ENCODE assay signal across 10 cellular contexts in the genomic region with DNA sequence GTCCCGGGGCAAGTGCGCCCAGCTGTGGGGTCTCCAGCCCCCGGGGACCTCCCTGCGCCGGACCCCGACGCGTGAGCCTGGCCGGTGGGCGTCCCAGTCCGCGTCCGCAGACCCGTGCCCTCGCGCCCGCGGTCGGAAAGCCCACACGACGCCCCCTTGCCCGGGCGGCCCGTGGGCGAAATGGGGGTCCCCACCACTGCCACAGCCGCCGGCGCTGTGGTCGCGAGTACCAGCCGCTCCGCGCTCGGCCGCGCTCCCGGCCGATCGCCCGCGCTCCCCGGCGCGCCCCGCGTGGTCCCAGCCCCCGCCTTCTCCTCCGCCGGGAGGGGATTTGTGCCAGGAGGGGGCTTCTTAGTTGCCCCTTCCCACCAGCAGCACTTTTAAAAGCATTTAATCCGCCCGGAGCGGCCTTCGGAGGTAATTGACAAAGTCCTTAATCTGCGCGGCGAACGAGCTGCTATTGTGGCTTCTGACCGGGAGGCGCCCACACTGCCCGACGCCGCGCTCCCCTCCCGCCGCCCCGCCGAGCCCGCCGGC. TPM values are rescaled to one million over a fixed set of nuclear protein-coding genes. Genes with fewer than 3 reads are reported as not detected.
DNase-seq lines count a peak whose midpoint lies in the region; ATAC-seq and TF ChIP-seq lines count a peak whose summit lies in the region.
"Had no signal": no experiment of that assay in that cellular context is flagged by ENCODE, and none has a peak within 500 bp of the region (broad histone marks: within the 10 kb centered on the region; RNA-seq: fewer than 3 reads in every experiment).

No MANE protein-coding gene starts in this region.

- peaks cover 0 to 10% (median 0%) of the 10 kb centered on the region in 5 experiments for H3K9me3 Mint-ChIP-seq in brain

- WGBS in heart left ventricle, 4 donors = 0 to 1% (median 1%) methylated on average over 27 to 69 of the region's 69 CpGs
- WGBS in right lobe of liver (ENCODE audit: insufficient coverage, low coverage, low lambda C conversion rate, missing lambda C conversion rate) = 0% methylated on average over 1 of the region's 69 CpGs

- H3K4me3 Mint-ChIP-seq in brain = peak overlapping the region in 4 of 5 experiments; percentile 45 to 76 (median 64)

- peak in 1 of 12 donors; percentile 13 for TF ChIP-seq CTCF in heart left ventricle (IDR thresholded peaks at IDR 0.05)
- TF ChIP-seq CTCF in brain (conservative IDR thresholded peaks at IDR 0.05) = peak in 1 of 2 experiments; percentile 28
- TF ChIP-seq CTCF in right lobe of liver (IDR thresholded peaks at IDR 0.05) = no peak
- no peak for TF ChIP-seq CTCF in vagina (IDR thresholded peaks at IDR 0.05)

- intact Hi-C loops in heart left ventricle (cut with DNase I) (loop anchor here in 3 of 10 donors (2.0 to 5.0 kb wide), 3 partner anchors 58 to 237 kb away; no protein-coding TSS in a partner anchor), left ventricle myocardium superior (cut with micrococcal nuclease) (loop anchor here (5.0 to 10.0 kb wide), 2 partner anchors 75 to 237 kb away; no protein-coding TSS in a partner anchor), right lobe of liver (cut with DNase I) (no loop called here), vagina (cut with DNase I) (loop anchor here (5.0 kb wide), 2 partner anchors 167 to 232 kb away; no protein-coding TSS in a partner anchor)

- TF ChIP-seq POLR2A in heart left ventricle (IDR thresholded peaks at IDR 0.05) (no peak), right lobe of liver (IDR thresholded peaks at IDR 0.05) (no peak), vagina (IDR thresholded peaks at IDR 0.05) (no peak)

- peaks cover 44 to 86% (median 60%) of the 10 kb centered on the region in 9 donors for H3K27me3 ChIP-seq in heart left ventricle
- H3K27me3 ChIP-seq in right lobe of liver = peaks cover 0 to 36% of the 10 kb centered on the region in 2 donors
- H3K27me3 ChIP-seq in vagina = peaks cover 16% of the 10 kb centered on the region

- no peak for DNase-seq in heart left ventricle
- DNase-seq in left ventricle myocardium superior = no peak
- no peak for DNase-seq in right lobe of liver
- no peak for DNase-seq in vagina (ENCODE audit: extremely low spot score in 2 of 2)
- no peak for DNase-seq in AG08396 (ENCODE audit: low spot score)
- DNase-seq in NCI-H1436 treated with DMSO at 0.1 percent for 48 hours (lab: John Stamatoyannopoulos, UW) = no peak
- DNase-seq: activated CD4-positive, alpha-beta T cell treated with anti-CD3 and anti-CD28 coated beads, Interleukin-2, amount 50 U/mL, for 1 hour had no signal

- peaks cover 43% of the 10 kb centered on the region for H3K4me1 Mint-ChIP-seq in brain

- H3K9me3 ChIP-seq in heart left ventricle = no peaks in the 10 kb centered on the region
- no peaks in the 10 kb centered on the region for H3K9me3 ChIP-seq in right lobe of liver
- no peaks in the 10 kb centered on the region for H3K9me3 ChIP-seq in vagina

- H3K36me3 ChIP-seq in heart left ventricle = no peaks in the 10 kb centered on the region
- H3K36me3 ChIP-seq in right lobe of liver = no peaks in the 10 kb centered on the region
- no peaks in the 10 kb centered on the region for H3K36me3 ChIP-seq in vagina

- no peaks in the 10 kb centered on the region for H3K36me3 Mint-ChIP-seq in brain

- peaks cover 76% of the 10 kb centered on the region for H3K27me3 Mint-ChIP-seq in brain

- H3K4me3 ChIP-seq in heart left ventricle = peak overlapping the region; percentile 12 to 59 (median 52)
- H3K4me3 ChIP-seq in right lobe of liver = peak overlapping the region in 2 of 3 donors; percentile 20 to 39
- H3K4me3 ChIP-seq in vagina = peak overlapping the region; percentile 45 to 50

- H3K27ac ChIP-seq in heart left ventricle (no peak overlapping the region), right lobe of liver (no peak overlapping the region), vagina (no peak overlapping the region)

- no peak overlapping the region for H3K27ac Mint-ChIP-seq in brain

- peaks cover 0 to 35% (median 16%) of the 10 kb centered on the region in 12 donors for H3K4me1 ChIP-seq in heart left ventricle
- peaks cover 0 to 10% (median 0%) of the 10 kb centered on the region in 4 donors for H3K4me1 ChIP-seq in right lobe of liver
- peaks cover 31% of the 10 kb centered on the region for H3K4me1 ChIP-seq in vagina

- no peak for ATAC-seq in heart left ventricle
- no peak for ATAC-seq in left ventricle myocardium superior
- no peak for ATAC-seq in right lobe of liver
- ATAC-seq in GM21723 (IDR thresholded peaks at IDR 0.05; ENCODE audit: unreplicated experiment) = no peak

RNA-seq across cellular contexts. Expression of gene FIBCD1, which starts 0.4 kb away (rescaled TPM):
- total RNA-seq in heart left ventricle (1 to 10 TPM in 4 of 9 donors, under 1 TPM in 3, not detected in 2; 0.24 to 2.3 (median 1.1) TPM), left ventricle myocardium superior (0.40 TPM), right lobe of liver (not detected), vagina (not detected)
- polyA plus RNA-seq in heart left ventricle (1 to 10 TPM; 2.9 to 3.9 TPM), brain (ENCODE audit: insufficient read depth, low read depth, low replicate concordance) (0.78 TPM)
- total RNA-seq: mononuclear cell had no signal

RNA-seq across cellular contexts. Expression of gene QRFP, which starts 42.9 kb away (rescaled TPM):
- total RNA-seq in heart left ventricle (not detected), left ventricle myocardium superior (not detected), right lobe of liver (1 to 10 TPM in 1 of 6 experiments, not detected in 5; 3.3 TPM), vagina (not detected)
- polyA plus RNA-seq in heart left ventricle (not detected), brain (ENCODE audit: insufficient read depth, low read depth, low replicate concordance) (not detected)
- total RNA-seq: mononuclear cell had no signal

Comparison
In these comparisons a context has a peak if more than half of its experiments do, and no peak if none do; other contexts are left out.
1. intact Hi-C loops: an anchor here in left ventricle myocardium superior (5.0 to 10.0 kb wide) and vagina (5.0 kb wide); none called in right lobe of liver.